Comparison of ENCODE assay signal across 8 cellular contexts in the genomic region with DNA sequence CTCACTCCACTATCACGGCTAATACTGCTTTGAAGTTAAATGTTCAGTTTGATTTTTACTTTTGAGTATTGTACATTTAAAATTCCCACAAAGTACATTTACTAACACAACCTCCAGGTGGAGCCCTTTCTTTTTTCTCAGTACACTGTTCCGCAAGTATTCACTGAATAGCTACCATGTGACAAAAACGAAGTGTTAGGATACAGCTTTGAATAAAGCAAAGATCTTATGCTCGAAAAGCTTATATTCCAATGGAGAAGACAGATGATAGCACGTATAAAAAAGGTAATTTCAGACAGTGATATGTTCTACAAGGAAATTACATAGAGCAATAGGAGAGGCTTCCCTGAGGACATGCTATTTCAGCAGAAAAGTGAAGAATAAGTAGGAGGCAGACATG.
DNase-seq lines count a peak whose midpoint lies in the region; ATAC-seq and TF ChIP-seq lines count a peak whose summit lies in the region.

No MANE protein-coding gene starts in this region.

- DNase-seq in BJ (ENCODE audit: low read depth) (no peak), HuH-7 (ENCODE audit: low spot score) (peak; percentile 12), OCI-M2 (lab: John Stamatoyannopoulos, UW; ENCODE audit: unreplicated experiment) (peak; percentile 7), dedifferentiated amniotic fluid mesenchymal stem cell (ENCODE audit: extremely low spot score) (peak; percentile 66), lung microvascular endothelial cell (ENCODE audit: low read depth in 2 of 2) (peak; percentile 69 to 74), COLO668 (lab: John Stamatoyannopoulos, UW; ENCODE audit: unreplicated experiment) (no peak)
- no peak for DNase-seq in stimulated activated CD4-positive, alpha-beta T cell treated with anti-CD3 and anti-CD28 coated beads, Interleukin-15, amount 100 ng/mL, for 24 hours

- H3K36me3 ChIP-seq in BJ (ENCODE audit: control insufficient read depth, insufficient read depth, low read length), result no peaks in the 10 kb centered on the region

- peaks cover 5% of the 10 kb centered on the region for H3K27me3 ChIP-seq in BJ (ENCODE audit: control insufficient read depth, insufficient read depth, low read length)

- CTCF ChIA-PET in BJ (lab: Yijun Ruan, JAX), result interaction anchor here (0.6 to 6.3 kb wide), 16 partner anchors 10 to 539 kb away, joined by 3 to 125 read pairs (median 4); partner anchors contain the start of genes HERC5, HERC6 and PPM1K

- POLR2A ChIA-PET in BJ (lab: Charles Lee), result interaction anchor here (1.0 kb wide), 1 partner anchor 304 kb away, joined by 3 read pairs; the partner anchor contains the start of gene PYURF

- peak; percentile 45 for TF ChIP-seq CTCF in BJ (IDR thresholded peaks at IDR 0.05; ENCODE audit: insufficient read depth, low read depth, low read length)

- no peak overlapping the region for H3K4me3 ChIP-seq in BJ (ENCODE audit: low read depth, low read length)

- ATAC-seq in GM18858 (IDR thresholded peaks at IDR 0.05; ENCODE audit: unreplicated experiment), result peak; percentile 87

Comparison
In these comparisons a context has a peak if more than half of its experiments do, and no peak if none do; other contexts are left out.
1. DNase-seq: peak in HuH-7 (single experiment), OCI-M2 (single experiment), dedifferentiated amniotic fluid mesenchymal stem cell (single experiment) and lung microvascular endothelial cell (2 of 2); none in BJ (single experiment), COLO668 (single experiment) and stimulated activated CD4-positive, alpha-beta T cell treated with anti-CD3 and anti-CD28 coated beads, Interleukin-15, amount 100 ng/mL, for 24 hours (single experiment).